In genomic region chr7:78377532-78377931, GRCh38 we compare ENCODE assay signal across 10 cellular contexts.
A peak's percentile ranks its signal among the peaks of the same experiment; 100 is the strongest.
DNase-seq lines count a peak whose midpoint lies in the region; TF ChIP-seq lines count a peak whose summit lies in the region.
"Had no signal": no experiment of that assay in that cellular context is flagged by ENCODE, and none has a peak within 500 bp of the region (broad histone marks: within the 10 kb centered on the region; RNA-seq: fewer than 3 reads in every experiment).

No MANE protein-coding gene starts in this region.

- no peaks in the 10 kb centered on the region for H3K27me3 ChIP-seq in dorsolateral prefrontal cortex
- no peaks in the 10 kb centered on the region for H3K27me3 ChIP-seq in Karpas-422 (ENCODE audit: low read length)
- H3K27me3 ChIP-seq in esophagus squamous epithelium: no peaks in the 10 kb centered on the region

- H3K4me3 Mint-ChIP-seq in HFFc6 (no peak overlapping the region), progenitor cell of endocrine pancreas (ENCODE audit: low read depth) (no peak overlapping the region)

- H3K27ac ChIP-seq in C4-2B (no peak overlapping the region), dorsolateral prefrontal cortex (no peak overlapping the region), Karpas-422 (ENCODE audit: low read length) (no peak overlapping the region), esophagus squamous epithelium (no peak overlapping the region)

- no peak for DNase-seq in HFFc6
- DNase-seq in dorsolateral prefrontal cortex: no peak
- DNase-seq in progenitor cell of endocrine pancreas (ENCODE audit: low spot score, unreplicated experiment): no peak
- no peak for DNase-seq in T1000 (lab: John Stamatoyannopoulos, UW)
- no peak for DNase-seq in Karpas-422
- no peak for DNase-seq in esophagus squamous epithelium (lab: John Stamatoyannopoulos, UW)
- DNase-seq: NCI-H1092 treated with DMSO at 0.1 percent for 48 hours, NCI-H1694, SHP77 treated with DMSO at 0.1 percent for 48 hours had no signal

- no peaks in the 10 kb centered on the region for H3K9me3 ChIP-seq in Karpas-422 (ENCODE audit: low read length)
- no peaks in the 10 kb centered on the region for H3K9me3 ChIP-seq in esophagus squamous epithelium

- no peaks in the 10 kb centered on the region for H4K20me1 ChIP-seq in Karpas-422 (ENCODE audit: insufficient read depth, low read depth, low read length)

- H2AFZ ChIP-seq in Karpas-422 (ENCODE audit: low read length): no peak overlapping the region

- H3K4me1 ChIP-seq in Karpas-422 (ENCODE audit: low read length) (peaks cover 8% of the 10 kb centered on the region), esophagus squamous epithelium (no peaks in the 10 kb centered on the region)

- WGBS in esophagus squamous epithelium, 2 donors: 63 to 89% methylated on average over 1 of the region's 1 CpG

- no peaks in the 10 kb centered on the region for H3K9me2 ChIP-seq in Karpas-422 (replicated peaks; ENCODE audit: insufficient read depth, low read length)

- H3K9me3 Mint-ChIP-seq in HFFc6: no peaks in the 10 kb centered on the region; the same call in 1 of the 2 replicates
- peaks cover 12% of the 10 kb centered on the region for H3K9me3 Mint-ChIP-seq in progenitor cell of endocrine pancreas (ENCODE audit: low read depth)

- no peaks in the 10 kb centered on the region for H3K79me2 ChIP-seq in Karpas-422 (ENCODE audit: low read length)

- peak; percentile 24 for TF ChIP-seq CTCF in C4-2B (conservative IDR thresholded peaks at IDR 0.05)
- TF ChIP-seq CTCF in HFFc6 (IDR thresholded peaks at IDR 0.05): peak; percentile 55
- TF ChIP-seq CTCF in dorsolateral prefrontal cortex (IDR thresholded peaks at IDR 0.05 in 54 of 56, conservative IDR thresholded peaks at IDR 0.05 in 2 of 56; ENCODE audit: low read depth in 1 of 56, partially characterized antibody in 56 of 56): peak in 35 of 56 donors; percentile 6 to 45 (median 27)
- TF ChIP-seq CTCF in progenitor cell of endocrine pancreas (IDR thresholded peaks at IDR 0.05; ENCODE audit: unreplicated experiment): peak; percentile 32
- no peak for TF ChIP-seq CTCF in esophagus squamous epithelium (IDR thresholded peaks at IDR 0.05)

- no peak overlapping the region for H3K9ac ChIP-seq in Karpas-422 (ENCODE audit: low read length)

- H3K27ac Mint-ChIP-seq in HFFc6 (no peak overlapping the region), progenitor cell of endocrine pancreas (no peak overlapping the region)

- peaks cover 41% of the 10 kb centered on the region for H3K4me1 Mint-ChIP-seq in HFFc6 (ENCODE audit: low read depth)
- no peaks in the 10 kb centered on the region for H3K4me1 Mint-ChIP-seq in progenitor cell of endocrine pancreas (ENCODE audit: low read depth)

- H3K27me3 Mint-ChIP-seq in HFFc6 (ENCODE audit: insufficient read depth) (0 out of 2 replicates have a peak, but pooled peaks cover 2% of the 10 kb centered on the region), progenitor cell of endocrine pancreas (no peaks in the 10 kb centered on the region)

- intact Hi-C loops in dorsolateral prefrontal cortex (cut with DNase I): no loop called here
- intact Hi-C loops in esophagus squamous epithelium (cut with DNase I): no loop called here

- H3K4me3 ChIP-seq in dorsolateral prefrontal cortex: no peak overlapping the region
- no peak overlapping the region for H3K4me3 ChIP-seq in Karpas-422 (ENCODE audit: low read length)
- H3K4me3 ChIP-seq in esophagus squamous epithelium: no peak overlapping the region

- H3K36me3 ChIP-seq in Karpas-422 (ENCODE audit: insufficient read depth, low read length) (no peaks in the 10 kb centered on the region), esophagus squamous epithelium (no peaks in the 10 kb centered on the region)

- H3K36me3 Mint-ChIP-seq in HFFc6 (ENCODE audit: low read depth): peaks cover 5% of the 10 kb centered on the region; the same call in 1 of the 2 replicates
- H3K36me3 Mint-ChIP-seq in progenitor cell of endocrine pancreas (ENCODE audit: insufficient read depth): no peaks in the 10 kb centered on the region

- H3K4me2 ChIP-seq in Karpas-422 (ENCODE audit: low read depth, low read length, poor library complexity, severe bottlenecking): no peak overlapping the region

- no peak for TF ChIP-seq POLR2A in esophagus squamous epithelium (IDR thresholded peaks at IDR 0.05)

Comparison
In these comparisons a context has a peak if more than half of its experiments do, and no peak if none do; other contexts are left out.
1. CTCF ChIP-seq: peak in C4-2B (single experiment), HFFc6 (single experiment), dorsolateral prefrontal cortex (35 of 56) and progenitor cell of endocrine pancreas (single experiment); none in esophagus squamous epithelium (0 of 6).